14 cellular contexts compared by ENCODE assay signal in genomic region chr7:154030476-154030875, GRCh38. TPM values are rescaled to one million over a fixed set of nuclear protein-coding genes. Genes with fewer than 3 reads are reported as not detected.
"Had no signal": no experiment of that assay in that cellular context is flagged by ENCODE, and none has a peak within 500 bp of the region (broad histone marks: within the 10 kb centered on the region; RNA-seq: fewer than 3 reads in every experiment).

No MANE protein-coding gene starts in this region.

RNA-seq across cellular contexts. Expression of gene DPP6, which starts 21.7 kb away (rescaled TPM):
- total RNA-seq: activated CD4-positive, alpha-beta memory T cell treated with anti-CD3 and anti-CD28 coated beads, Interleukin-2, amount 10 ng/mL, durations not matched to agents 7 days and 5 days; activated CD4-positive, alpha-beta T cell treated with anti-CD3 and anti-CD28 coated beads for 36 hours; activated CD4-positive, alpha-beta T cell treated with anti-CD3 and anti-CD28 coated beads, Interleukin-2, amount 10 ng/mL, durations not matched to agents 7 days and 5 days; activated CD8-positive, alpha-beta memory T cell treated with anti-CD3 and anti-CD28 coated beads, Interleukin-2, amount 10 ng/mL, durations not matched to agents 7 days and 5 days; activated CD8-positive, alpha-beta T cell treated with anti-CD3 and anti-CD28 coated beads, Interleukin-2, amount 10 ng/mL, durations not matched to agents 7 days and 5 days; activated naive CD8-positive, alpha-beta T cell treated with anti-CD3 and anti-CD28 coated beads, Interleukin-2, amount 10 ng/mL, durations not matched to agents 7 days and 5 days; activated T-helper 2 cell treated with anti-CD3 and anti-CD28 coated beads, Interferon-gamma antibody, Interleukin-2, Interleukin-4, amounts not matched to agents 10 μg/mL and 5 μg/mL and 100 μg/mL, durations not matched to agents 14 hours and 24 hours and 36 hours; ascending aorta; bronchial epithelial cell; T-helper 1 cell treated with Interleukin-12 subunit alpha and Interleukin-12 subunit beta and Interleukin-4 antibody, amounts not matched to agents 30 ng/mL and 1 ng/mL, for 36 hours; T-helper 17 cell; T-helper 2 cell treated with Interferon-gamma antibody and Interleukin-4, amounts not matched to agents 100 ng/mL and 5 ng/mL, for 36 hours; WTC11 had no signal
- polyA plus RNA-seq: cardiac muscle cell had no signal
